ENCODE assay signal across 8 cellular contexts in the genomic region with DNA sequence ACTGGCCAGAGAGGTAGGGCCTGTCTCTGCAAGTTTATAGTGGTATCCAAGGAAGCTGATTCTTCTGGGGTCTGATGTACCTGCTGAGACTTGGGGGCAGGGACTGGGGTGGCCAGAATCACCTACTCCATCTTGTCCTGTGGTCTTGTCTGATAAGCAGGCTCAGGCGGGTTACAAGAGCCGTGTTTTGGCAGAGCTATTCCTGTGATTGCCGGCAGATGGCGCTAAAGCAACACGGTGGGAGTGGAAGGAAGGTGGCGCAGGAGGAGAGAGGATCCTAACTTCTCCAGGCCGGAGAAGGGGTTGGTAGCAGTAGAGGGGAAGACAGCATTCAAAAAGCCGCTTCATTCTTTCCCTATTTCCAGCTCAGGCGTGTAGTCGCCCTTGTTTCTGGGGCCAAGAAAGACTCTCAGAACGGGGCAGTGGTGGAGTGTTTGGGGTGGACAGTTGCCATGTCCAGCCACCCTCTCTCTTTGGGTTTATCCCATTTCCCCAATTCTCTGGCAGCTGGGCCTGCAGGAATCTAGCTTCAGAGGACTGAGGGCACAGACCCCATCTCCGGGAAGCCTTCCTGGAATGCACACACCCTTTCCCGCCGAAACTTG. TPM values are rescaled to one million over a fixed set of nuclear protein-coding genes. Genes with fewer than 3 reads are reported as not detected.
DNase-seq lines count a peak whose midpoint lies in the region; ATAC-seq, FAIRE-seq and TF ChIP-seq lines count a peak whose summit lies in the region.

No MANE protein-coding gene starts in this region.

- peaks cover 0 to 5% (median 0%) of the 10 kb centered on the region in 4 donors for H3K27me3 ChIP-seq in esophagus squamous epithelium

- peak; percentile 94 for FAIRE-seq in G401.6 (lab: Jason Lieb, UNC)

- no peaks in the 10 kb centered on the region for H3K36me3 Mint-ChIP-seq in nephron (ENCODE audit: low read depth)
- no peaks in the 10 kb centered on the region for H3K36me3 Mint-ChIP-seq in stimulated activated naive B cell treated with anti-CD40 and anti-IgM and Interleukin-4, amounts not matched to agents 10 μg/mL and 1 μg/mL and 100 μg/mL, for 72 hours

- peaks cover 17% of the 10 kb centered on the region for H3K4me1 Mint-ChIP-seq in nephron
- peaks cover 6% of the 10 kb centered on the region in 2 donors for H3K4me1 Mint-ChIP-seq in stimulated activated naive B cell treated with anti-CD40 and anti-IgM and Interleukin-4, amounts not matched to agents 10 μg/mL and 1 μg/mL and 100 μg/mL, for 72 hours

- no peak overlapping the region for H3K27ac ChIP-seq in esophagus squamous epithelium

- H3K9me3 ChIP-seq in esophagus squamous epithelium, result no peaks in the 10 kb centered on the region

- H3K4me3 Mint-ChIP-seq in nephron, result no peak overlapping the region
- no peak overlapping the region for H3K4me3 Mint-ChIP-seq in stimulated activated naive B cell treated with anti-CD40 and anti-IgM and Interleukin-4, amounts not matched to agents 10 μg/mL and 1 μg/mL and 100 μg/mL, for 72 hours

- WGBS in esophagus squamous epithelium, 2 donors, result 2 to 20% methylated on average over 8 to 14 of the region's 14 CpGs

- DNase-seq in HuH-7 (ENCODE audit: low spot score), result peak; percentile 80
- DNase-seq in OCI-M2 (lab: John Stamatoyannopoulos, UW; ENCODE audit: unreplicated experiment), result peak; percentile 47
- peak; percentile 74 for DNase-seq in activated T-cell treated with anti-CD3 and anti-CD28 coated beads for 4 hours
- DNase-seq in esophagus squamous epithelium (lab: John Stamatoyannopoulos, UW), result peak; percentile 12
- DNase-seq in stimulated activated naive B cell treated with anti-CD40 and anti-IgM and Interleukin-4, amounts not matched to agents 10 μg/mL and 1 μg/mL and 100 μg/mL, for 72 hours, result peak; percentile 59

- H3K4me3 ChIP-seq in esophagus squamous epithelium, result no peak overlapping the region

- H3K4me1 ChIP-seq in esophagus squamous epithelium, result peaks cover 12 to 42% (median 13%) of the 10 kb centered on the region in 3 donors

- H3K36me3 ChIP-seq in esophagus squamous epithelium, result no peaks in the 10 kb centered on the region

- TF ChIP-seq POLR2A in esophagus squamous epithelium (IDR thresholded peaks at IDR 0.05), result no peak

- peak; percentile 93 to 98 (median 98) for TF ChIP-seq CTCF in esophagus squamous epithelium (IDR thresholded peaks at IDR 0.05)
- peak; percentile 96 to 97 (median 97) for TF ChIP-seq CTCF in nephron (IDR thresholded peaks at IDR 0.05; ENCODE audit: unreplicated experiment in 3 of 3)

- H3K27ac Mint-ChIP-seq in nephron, result peak overlapping the region in 1 of 3 experiments; percentile 7
- no peak overlapping the region for H3K27ac Mint-ChIP-seq in stimulated activated naive B cell treated with anti-CD40 and anti-IgM and Interleukin-4, amounts not matched to agents 10 μg/mL and 1 μg/mL and 100 μg/mL, for 72 hours

- peaks cover 30% of the 10 kb centered on the region for H3K27me3 Mint-ChIP-seq in nephron (ENCODE audit: low read depth)
- H3K27me3 Mint-ChIP-seq in stimulated activated naive B cell treated with anti-CD40 and anti-IgM and Interleukin-4, amounts not matched to agents 10 μg/mL and 1 μg/mL and 100 μg/mL, for 72 hours, result peaks cover 36 to 54% of the 10 kb centered on the region in 2 donors

- intact Hi-C loops in esophagus squamous epithelium (cut with DNase I), result loop anchor here (2.0 kb wide), 1 partner anchor 119 kb away; no protein-coding TSS in a partner anchor

- ATAC-seq in stimulated activated naive B cell treated with anti-CD40 and anti-IgM and Interleukin-4, amounts not matched to agents 10 μg/mL and 1 μg/mL and 100 μg/mL, for 72 hours (replicated peaks), result peak; percentile 83 to 87
- no peak for ATAC-seq in HG03469 (IDR thresholded peaks at IDR 0.05; ENCODE audit: unreplicated experiment)

- no peaks in the 10 kb centered on the region for H3K9me3 Mint-ChIP-seq in nephron
- H3K9me3 Mint-ChIP-seq in stimulated activated naive B cell treated with anti-CD40 and anti-IgM and Interleukin-4, amounts not matched to agents 10 μg/mL and 1 μg/mL and 100 μg/mL, for 72 hours, result no peaks in the 10 kb centered on the region

RNA-seq across cellular contexts. Expression of a gene that starts 15.1 kb away (rescaled TPM):
- total RNA-seq in esophagus squamous epithelium, result under 1 TPM in 2 of 4 donors, not detected in 2; 0.30 to 0.73 TPM

RNA-seq across cellular contexts. Expression of a gene that starts 25.3 kb away (rescaled TPM):
- 100 to 1,000 TPM; 132 to 373 (median 153) TPM for total RNA-seq in esophagus squamous epithelium

Comparison
In these comparisons a context has a peak if more than half of its experiments do, and no peak if none do; other contexts are left out.
1. DNase-seq: peak in every context shown above with its lines; median percentile 80 in HuH-7; 74 in activated T-cell treated with anti-CD3 and anti-CD28 coated beads for 4 hours; 59 in stimulated activated naive B cell treated with anti-CD40 and anti-IgM and Interleukin-4, amounts not matched to agents 10 μg/mL and 1 μg/mL and 100 μg/mL, for 72 hours; 47 in OCI-M2; 12 in esophagus squamous epithelium.